ENCODE assay signal across 25 cellular contexts in genomic region chr10:113148899-113149298, GRCh38.
DNase-seq lines count a peak whose midpoint lies in the region; ATAC-seq and TF ChIP-seq lines count a peak whose summit lies in the region.
"Had no signal": no experiment of that assay in that cellular context is flagged by ENCODE, and none has a peak within 500 bp of the region (broad histone marks: within the 10 kb centered on the region; RNA-seq: fewer than 3 reads in every experiment).

No MANE protein-coding gene starts in this region.

- POLR2A ChIA-PET in CD8-positive, alpha-beta memory T cell (lab: Charles Lee), result no interaction called here

- H3K27me3 Mint-ChIP-seq in chondrocyte (ENCODE audit: low read depth), result no peaks in the 10 kb centered on the region
- H3K27me3 Mint-ChIP-seq in CD8-positive, alpha-beta memory T cell, result no peaks in the 10 kb centered on the region

- peaks cover 42% of the 10 kb centered on the region for H3K36me3 Mint-ChIP-seq in chondrocyte (ENCODE audit: low read depth)
- peaks cover 13 to 51% (median 19%) of the 10 kb centered on the region in 3 donors for H3K36me3 Mint-ChIP-seq in CD8-positive, alpha-beta memory T cell

- no peaks in the 10 kb centered on the region for H3K4me1 ChIP-seq in cardiac muscle cell (ENCODE audit: low read depth)
- no peaks in the 10 kb centered on the region for H3K4me1 ChIP-seq in right atrium auricular region
- no peaks in the 10 kb centered on the region for H3K4me1 ChIP-seq in CD8-positive, alpha-beta memory T cell (ENCODE audit: insufficient read depth, low read length)

- H3K27ac Mint-ChIP-seq in chondrocyte (ENCODE audit: unreplicated experiment), result peak overlapping the region; percentile 37
- peak overlapping the region in 1 of 8 donors; percentile 78 for H3K27ac Mint-ChIP-seq in CD8-positive, alpha-beta memory T cell
- H3K27ac Mint-ChIP-seq: HFFc6 had no signal

- H3K9me3 Mint-ChIP-seq in chondrocyte (ENCODE audit: low read depth), result no peaks in the 10 kb centered on the region
- H3K9me3 Mint-ChIP-seq in CD8-positive, alpha-beta memory T cell, result no peaks in the 10 kb centered on the region
- H3K9me3 Mint-ChIP-seq: HFFc6 had no signal

- CTCF ChIA-PET in CD8-positive, alpha-beta memory T cell (lab: Charles Lee), result no interaction called here

- H3K27me3 ChIP-seq in cardiac muscle cell (no peaks in the 10 kb centered on the region), right atrium auricular region (no peaks in the 10 kb centered on the region)
- no peaks in the 10 kb centered on the region for H3K27me3 ChIP-seq in CD8-positive, alpha-beta memory T cell (ENCODE audit: insufficient read depth, low read length, poor library complexity, severe bottlenecking)

- peak overlapping the region; percentile 4 for H3K27ac ChIP-seq in cardiac muscle cell
- no peak overlapping the region for H3K27ac ChIP-seq in right atrium auricular region
- no peak overlapping the region for H3K27ac ChIP-seq in CD8-positive, alpha-beta memory T cell (ENCODE audit: low read depth, low read length)
- H3K27ac ChIP-seq: 22Rv1, C4-2B, HL-60 had no signal

- DNase-seq in cardiac muscle cell (ENCODE audit: low read depth in 1 of 2, low spot score in 1 of 2), result no peak
- no peak for DNase-seq in right atrium auricular region (ENCODE audit: low spot score)
- no peak for DNase-seq in chondrocyte (ENCODE audit: low spot score)
- peak; percentile 17 for DNase-seq in occipital lobe (lab: John Stamatoyannopoulos, UW)
- no peak for DNase-seq in CD8-positive, alpha-beta memory T cell
- DNase-seq in activated CD4-positive, alpha-beta T cell treated with anti-CD3 and anti-CD28 coated beads, Interleukin-2, amount 50 U/mL, for 1 hour, result no peak
- no peak for DNase-seq in EL
- DNase-seq: ACHN; DMS53; H7; HFFc6; NCI-H1092; NCI-H146; NCI-H2029; NCI-H2227 treated with DMSO at 0.1 percent for 48 hours; NCI-H510A; NK-92 treated with Interleukin-12 subunit alpha and Interleukin-12 subunit beta, amount 100 ng/mL, for 24 hours had no signal

- H3K9me3 ChIP-seq in cardiac muscle cell (ENCODE audit: low read depth), result no peaks in the 10 kb centered on the region
- no peaks in the 10 kb centered on the region for H3K9me3 ChIP-seq in right atrium auricular region
- H3K9me3 ChIP-seq in CD8-positive, alpha-beta memory T cell (ENCODE audit: low read length), result no peaks in the 10 kb centered on the region

- H3K4me3 ChIP-seq in cardiac muscle cell (no peak overlapping the region), right atrium auricular region (no peak overlapping the region)
- H3K4me3 ChIP-seq in CD8-positive, alpha-beta memory T cell (ENCODE audit: low read length), result no peak overlapping the region
- H3K4me3 ChIP-seq: K562 had no signal

- no peak overlapping the region for H3K4me3 Mint-ChIP-seq in chondrocyte (ENCODE audit: unreplicated experiment)
- H3K4me3 Mint-ChIP-seq in CD8-positive, alpha-beta memory T cell, result no peak overlapping the region
- H3K4me3 Mint-ChIP-seq: HFFc6 had no signal

- H3K36me3 ChIP-seq in cardiac muscle cell, result peaks cover 67% of the 10 kb centered on the region
- H3K36me3 ChIP-seq in right atrium auricular region, result peaks cover 61% of the 10 kb centered on the region
- H3K36me3 ChIP-seq in CD8-positive, alpha-beta memory T cell (ENCODE audit: insufficient read depth, low read length), result no peaks in the 10 kb centered on the region

- peaks cover 19% of the 10 kb centered on the region for H3K4me1 Mint-ChIP-seq in chondrocyte (ENCODE audit: low read depth)
- no peaks in the 10 kb centered on the region for H3K4me1 Mint-ChIP-seq in CD8-positive, alpha-beta memory T cell

- no peak for ATAC-seq in GM18498 (IDR thresholded peaks at IDR 0.05; ENCODE audit: unreplicated experiment)
- ATAC-seq: HepG2, K562, Panc1, SK-N-SH treated with all-trans-retinoic acid at 6 μM for 48 hours had no signal

- TF ChIP-seq CTCF in cardiac muscle cell (IDR thresholded peaks at IDR 0.05; ENCODE audit: low read depth, low read length), result no peak
- no peak for TF ChIP-seq CTCF in right atrium auricular region (IDR thresholded peaks at IDR 0.05)
- no peak for TF ChIP-seq CTCF in chondrocyte (IDR thresholded peaks at IDR 0.05)
